In the genomic region with DNA sequence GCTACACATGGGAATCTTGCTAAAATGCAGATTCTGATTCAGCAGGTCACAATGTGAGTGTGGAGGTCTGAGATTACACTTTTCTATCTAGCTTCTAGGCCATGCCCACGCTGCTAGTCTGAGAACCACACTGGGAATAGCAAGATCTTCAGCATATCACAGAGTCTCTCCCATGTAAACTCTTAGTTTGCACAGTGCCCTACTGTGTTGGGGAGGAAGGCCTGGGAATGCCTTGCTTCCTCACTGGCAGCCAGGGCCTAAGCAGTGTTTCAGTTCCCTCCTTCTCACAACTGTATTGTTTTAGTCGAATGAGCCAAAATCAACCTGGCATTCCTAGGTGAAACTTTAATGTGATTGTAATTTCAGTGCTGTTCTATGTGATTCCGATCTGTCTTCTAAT, we compare ENCODE assay signal across 25 cellular contexts.
"Had no signal": no experiment of that assay in that cellular context is flagged by ENCODE, and none has a peak within 500 bp of the region (broad histone marks: within the 10 kb centered on the region; RNA-seq: fewer than 3 reads in every experiment).

No MANE protein-coding gene starts in this region.

- H3K4me1 ChIP-seq: SJCRH30 had no signal

- H3K27me3 Mint-ChIP-seq: activated CD4-positive, alpha-beta memory T cell treated with anti-CD3 and anti-CD28 coated beads, Interleukin-2, amount 10 ng/mL, durations not matched to agents 7 days and 5 days had no signal

- H3K9ac ChIP-seq: SK-N-SH had no signal

- H3K4me3 ChIP-seq: SJCRH30 had no signal

- ATAC-seq: activated CD4-positive, alpha-beta T cell treated with anti-CD3 and anti-CD28 coated beads for 36 hours; activated T-helper 17 cell treated with anti-CD3 and anti-CD28 coated beads, Interleukin-2, amount 50 U/mL, for 72 hours; Panc1; Right ventricle myocardium inferior had no signal

- H3K4me2 ChIP-seq: SK-N-SH had no signal

- H3K27ac Mint-ChIP-seq: activated CD4-positive, alpha-beta memory T cell treated with anti-CD3 and anti-CD28 coated beads, Interleukin-2, amount 10 ng/mL, durations not matched to agents 7 days and 5 days; activated CD4-positive, alpha-beta T cell treated with anti-CD3 and anti-CD28 coated beads for 36 hours; activated naive CD4-positive, alpha-beta T cell treated with anti-CD3 and anti-CD28 coated beads for 36 hours; activated naive CD8-positive, alpha-beta T cell; activated T-helper 17 cell treated with anti-CD3 and anti-CD28 coated beads, Interleukin-2, amount 50 U/mL, for 72 hours had no signal

- H3K4me1 Mint-ChIP-seq: activated CD4-positive, alpha-beta memory T cell treated with anti-CD3 and anti-CD28 coated beads, Interleukin-2, amount 10 ng/mL, durations not matched to agents 7 days and 5 days; activated CD4-positive, alpha-beta T cell treated with anti-CD3 and anti-CD28 coated beads for 36 hours; activated T-helper 17 cell treated with anti-CD3 and anti-CD28 coated beads, Interleukin-2, amount 50 U/mL, for 72 hours had no signal

- H3K4me3 Mint-ChIP-seq: activated CD4-positive, alpha-beta memory T cell treated with anti-CD3 and anti-CD28 coated beads, Interleukin-2, amount 10 ng/mL, durations not matched to agents 7 days and 5 days; activated CD4-positive, alpha-beta T cell treated with anti-CD3 and anti-CD28 coated beads for 36 hours; activated naive CD4-positive, alpha-beta T cell treated with anti-CD3 and anti-CD28 coated beads for 36 hours; activated naive CD8-positive, alpha-beta T cell; activated T-helper 17 cell treated with anti-CD3 and anti-CD28 coated beads, Interleukin-2, amount 50 U/mL, for 72 hours had no signal

- H3K9me2 ChIP-seq: SK-N-SH had no signal

- DNase-seq: activated CD4-positive, alpha-beta memory T cell treated with anti-CD3 and anti-CD28 coated beads, Interleukin-2, amount 10 ng/mL, durations not matched to agents 7 days and 5 days; activated CD4-positive, alpha-beta T cell treated with anti-CD3 and anti-CD28 coated beads for 36 hours; activated CD4-positive, alpha-beta T cell treated with anti-CD3 and anti-CD28 coated beads, Interleukin-2, amount 50 U/mL, for 1 hour; activated gamma-delta T cell; activated naive CD4-positive, alpha-beta T cell treated with anti-CD3 and anti-CD28 coated beads for 36 hours; activated T-cell treated with anti-CD3 and anti-CD28 coated beads for 4 hours; activated T-cell treated with anti-CD3 and anti-CD28 coated beads, Interleukin-2, amount 50 U/mL, for 48 hours; amygdala; KG1; NCI-H1048; NCI-H1417; NCI-H1930; NCI-H510A treated with DMSO at 0.1 percent for 48 hours; NCI-H69; NK-92 treated with Interleukin-12 subunit alpha and Interleukin-12 subunit beta, amount 100 ng/mL, for 24 hours; OCI-M1; RPMI8226; SJCRH30; SK-N-SH; T-helper 1 cell had no signal

- H3K27ac ChIP-seq: SJCRH30, VCaP had no signal

- H3K9me3 ChIP-seq: SJCRH30, SK-N-SH had no signal

- H3K36me3 ChIP-seq: SJCRH30 had no signal

- H3K27me3 ChIP-seq: SJCRH30 had no signal
